Comparison of ENCODE assay signal across 8 cellular contexts in genomic region chr2:219597552-219598307, GRCh38. TPM values are rescaled to one million over a fixed set of nuclear protein-coding genes. Genes with fewer than 3 reads are reported as not detected.
DNase-seq lines count a peak whose midpoint lies in the region; ATAC-seq and TF ChIP-seq lines count a peak whose summit lies in the region.

A gene with protein sequence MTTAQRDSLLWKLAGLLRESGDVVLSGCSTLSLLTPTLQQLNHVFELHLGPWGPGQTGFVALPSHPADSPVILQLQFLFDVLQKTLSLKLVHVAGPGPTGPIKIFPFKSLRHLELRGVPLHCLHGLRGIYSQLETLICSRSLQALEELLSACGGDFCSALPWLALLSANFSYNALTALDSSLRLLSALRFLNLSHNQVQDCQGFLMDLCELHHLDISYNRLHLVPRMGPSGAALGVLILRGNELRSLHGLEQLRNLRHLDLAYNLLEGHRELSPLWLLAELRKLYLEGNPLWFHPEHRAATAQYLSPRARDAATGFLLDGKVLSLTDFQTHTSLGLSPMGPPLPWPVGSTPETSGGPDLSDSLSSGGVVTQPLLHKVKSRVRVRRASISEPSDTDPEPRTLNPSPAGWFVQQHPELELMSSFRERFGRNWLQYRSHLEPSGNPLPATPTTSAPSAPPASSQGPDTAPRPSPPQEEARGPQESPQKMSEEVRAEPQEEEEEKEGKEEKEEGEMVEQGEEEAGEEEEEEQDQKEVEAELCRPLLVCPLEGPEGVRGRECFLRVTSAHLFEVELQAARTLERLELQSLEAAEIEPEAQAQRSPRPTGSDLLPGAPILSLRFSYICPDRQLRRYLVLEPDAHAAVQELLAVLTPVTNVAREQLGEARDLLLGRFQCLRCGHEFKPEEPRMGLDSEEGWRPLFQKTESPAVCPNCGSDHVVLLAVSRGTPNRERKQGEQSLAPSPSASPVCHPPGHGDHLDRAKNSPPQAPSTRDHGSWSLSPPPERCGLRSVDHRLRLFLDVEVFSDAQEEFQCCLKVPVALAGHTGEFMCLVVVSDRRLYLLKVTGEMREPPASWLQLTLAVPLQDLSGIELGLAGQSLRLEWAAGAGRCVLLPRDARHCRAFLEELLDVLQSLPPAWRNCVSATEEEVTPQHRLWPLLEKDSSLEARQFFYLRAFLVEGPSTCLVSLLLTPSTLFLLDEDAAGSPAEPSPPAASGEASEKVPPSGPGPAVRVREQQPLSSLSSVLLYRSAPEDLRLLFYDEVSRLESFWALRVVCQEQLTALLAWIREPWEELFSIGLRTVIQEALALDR (plus strand): TSS chr2:219597857. CDS start chr2:219598120, 263 bp downstream.

- peak; percentile 92 for ATAC-seq in HG02798 (IDR thresholded peaks at IDR 0.05; ENCODE audit: poor library complexity, unreplicated experiment)

- no peak for TF ChIP-seq CTCF in GM12875 (IDR thresholded peaks at IDR 0.05; ENCODE audit: borderline replicate concordance, insufficient read depth, low read depth, low read length)
- no peak for TF ChIP-seq CTCF in cardiac muscle cell (IDR thresholded peaks at IDR 0.05; ENCODE audit: low read depth, low read length)
- TF ChIP-seq CTCF in parathyroid adenoma (IDR thresholded peaks at IDR 0.05) = no peak
- no peak for TF ChIP-seq CTCF in tibial nerve (IDR thresholded peaks at IDR 0.05)

- DNase-seq in NCI-H1436 (lab: John Stamatoyannopoulos, UW) (peak; percentile 85), T follicular helper cell (ENCODE audit: low read depth) (peak; percentile 80), adipocyte (ENCODE audit: low read depth) (peak; percentile 99), cardiac muscle cell (ENCODE audit: low read depth in 1 of 2, low spot score in 1 of 2) (peak; percentile 97 to 99), tibial nerve (ENCODE audit: low spot score in 2 of 2) (peak; percentile 97 to 99)

- peak within 1 kb of the TSS; percentile 83 for H2AFZ ChIP-seq in parathyroid adenoma

- H3K9me3 ChIP-seq in adipocyte (ENCODE audit: control insufficient read depth, low read length) (no peaks in the 10 kb centered on the region), cardiac muscle cell (ENCODE audit: low read depth) (no peaks in the 10 kb centered on the region), parathyroid adenoma (ENCODE audit: control insufficient read depth, low read length) (no peaks in the 10 kb centered on the region), tibial nerve (no peaks in the 10 kb centered on the region)

- peak within 1 kb of the TSS; percentile 98 for H3K9ac ChIP-seq in adipocyte (ENCODE audit: low read length)
- H3K9ac ChIP-seq in parathyroid adenoma = peak within 1 kb of the TSS; percentile 47

- peak within 1 kb of the TSS; percentile 87 for H3K27ac ChIP-seq in cardiac muscle cell
- peak within 1 kb of the TSS; percentile 90 for H3K27ac ChIP-seq in parathyroid adenoma
- H3K27ac ChIP-seq in tibial nerve = peak within 1 kb of the TSS; percentile 81 to 95 (median 90)

- no peaks in the 10 kb centered on the region for H3K79me2 ChIP-seq in parathyroid adenoma

- H3K36me3 ChIP-seq in adipocyte (ENCODE audit: control insufficient read depth, insufficient read depth, low read length, severe bottlenecking) (peaks cover 17% of the 10 kb centered on the region), cardiac muscle cell (no peaks in the 10 kb centered on the region), parathyroid adenoma (ENCODE audit: control insufficient read depth, insufficient read depth, low read length) (no peaks in the 10 kb centered on the region), tibial nerve (peaks cover 0 to 18% (median 0%) of the 10 kb centered on the region in 3 donors)

- no peaks in the 10 kb centered on the region for H3K27me3 ChIP-seq in adipocyte (replicated peaks; ENCODE audit: control insufficient read depth, insufficient read depth, low read length)
- H3K27me3 ChIP-seq in cardiac muscle cell = no peaks in the 10 kb centered on the region
- H3K27me3 ChIP-seq in parathyroid adenoma (ENCODE audit: control insufficient read depth, insufficient read depth, low read length) = no peaks in the 10 kb centered on the region
- no peaks in the 10 kb centered on the region for H3K27me3 ChIP-seq in tibial nerve

- TF ChIP-seq EP300 in tibial nerve (IDR thresholded peaks at IDR 0.05) = peak; percentile 59 to 92

- peak within 1 kb of the TSS; percentile 94 for H3K4me2 ChIP-seq in parathyroid adenoma (ENCODE audit: low read length)

- 0 to 1% methylated on average over 50 to 57 of the region's 57 CpGs for WGBS in tibial nerve, 2 donors

- H3K4me1 ChIP-seq in adipocyte (ENCODE audit: control insufficient read depth, insufficient read depth, low read length) (peaks cover 38% of the 10 kb centered on the region), cardiac muscle cell (ENCODE audit: low read depth) (peaks cover 24% of the 10 kb centered on the region), parathyroid adenoma (peaks cover 10% of the 10 kb centered on the region), tibial nerve (peaks cover 0 to 34% (median 10%) of the 10 kb centered on the region in 4 donors)

- peak within 1 kb of the TSS; percentile 63 for H3K4me3 ChIP-seq in GM12875 (ENCODE audit: low read depth, low read length)
- peak within 1 kb of the TSS; percentile 86 for H3K4me3 ChIP-seq in adipocyte (ENCODE audit: low read length)
- peak within 1 kb of the TSS; percentile 57 for H3K4me3 ChIP-seq in cardiac muscle cell
- peak within 1 kb of the TSS; percentile 97 for H3K4me3 ChIP-seq in parathyroid adenoma (ENCODE audit: low read depth, low read length)
- peak within 1 kb of the TSS; percentile 55 to 73 (median 66) for H3K4me3 ChIP-seq in tibial nerve

- peak; percentile 75 to 76 for TF ChIP-seq POLR2A in tibial nerve (IDR thresholded peaks at IDR 0.05)

RNA-seq across cellular contexts. Expression of the gene that starts here (rescaled TPM):
- total RNA-seq in cardiac muscle cell (17.8 and 22.4 TPM in 2 replicates), tibial nerve (10 to 100 TPM; 33.9 to 77.0 (median 72.3) TPM)
- polyA plus RNA-seq in cardiac muscle cell = 24.4 and 26.3 TPM in 2 replicates

Comparison
In these comparisons a context has a peak if more than half of its experiments do, and no peak if none do; other contexts are left out.
1. Peak in every context shown above with its lines: DNase-seq, ATAC-seq, H3K4me3 ChIP-seq and H3K27ac ChIP-seq.